In the genomic region with DNA sequence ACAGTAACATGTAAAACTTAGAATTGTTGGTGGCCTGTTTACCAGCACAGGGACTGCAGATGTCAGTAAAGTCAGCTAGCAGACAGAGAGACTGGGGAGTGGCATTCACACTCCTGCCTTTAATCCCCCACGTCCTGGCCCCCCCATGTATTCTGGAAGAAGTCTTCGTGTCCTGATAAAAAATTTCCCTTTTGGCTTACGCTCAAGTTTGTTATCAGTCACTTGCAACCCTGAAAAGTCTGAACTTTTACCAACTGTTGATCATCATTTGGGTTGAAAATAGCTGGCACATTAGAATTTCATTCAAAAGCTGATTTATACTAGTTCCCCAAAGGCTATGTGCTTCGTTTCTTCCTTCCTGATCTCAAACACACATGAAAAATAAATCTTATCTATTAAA, we compare ENCODE assay signal across 26 cellular contexts. TPM values are rescaled to one million over a fixed set of nuclear protein-coding genes. Genes with fewer than 3 reads are reported as not detected.
"Had no signal": no experiment of that assay in that cellular context is flagged by ENCODE, and none has a peak within 500 bp of the region (broad histone marks: within the 10 kb centered on the region; RNA-seq: fewer than 3 reads in every experiment).

No MANE protein-coding gene starts in this region.

- H3K4me3 ChIP-seq: esophagus squamous epithelium, gastrocnemius medialis, lower lobe of right lung, sigmoid colon, SK-N-MC, thoracic aorta, upper lobe of right lung had no signal

- H3K9me3 ChIP-seq: esophagus squamous epithelium, gastrocnemius medialis, lower lobe of right lung, sigmoid colon, thoracic aorta, upper lobe of right lung had no signal

- H3K36me3 Mint-ChIP-seq: activated naive CD8-positive, alpha-beta T cell treated with anti-CD3 and anti-CD28 coated beads, Interleukin-2, amount 10 ng/mL, durations not matched to agents 7 days and 5 days; naive thymus-derived CD4-positive, alpha-beta T cell; WTC11 had no signal

- H3K27ac ChIP-seq: esophagus squamous epithelium, gastrocnemius medialis, lower lobe of right lung, sigmoid colon, SK-N-MC, thoracic aorta, upper lobe of right lung had no signal

- H3K9me3 Mint-ChIP-seq: activated naive CD4-positive, alpha-beta T cell treated with anti-CD3 and anti-CD28 coated beads for 36 hours; activated naive CD8-positive, alpha-beta T cell treated with anti-CD3 and anti-CD28 coated beads, Interleukin-2, amount 10 ng/mL, durations not matched to agents 7 days and 5 days; dendritic cell treated with granulocyte-macrophage colony-stimulating factor and Interleukin-4, amounts not matched to agents 40 ng/mL and 50 ng/mL, for 4 days; neural crest cell; WTC11 had no signal

- H3K4me1 ChIP-seq: esophagus squamous epithelium, gastrocnemius medialis, lower lobe of right lung, sigmoid colon, upper lobe of right lung had no signal

- H3K27me3 ChIP-seq: gastrocnemius medialis, sigmoid colon, upper lobe of right lung had no signal

- DNase-seq: activated CD4-positive, alpha-beta T cell treated with anti-CD3 and anti-CD28 coated beads for 36 hours; activated CD4-positive, alpha-beta T cell treated with anti-CD3 and anti-CD28 coated beads, Interleukin-2, amount 50 U/mL, for 4 hours; activated naive CD4-positive, alpha-beta T cell treated with anti-CD3 and anti-CD28 coated beads for 36 hours; activated naive CD8-positive, alpha-beta T cell treated with anti-CD3 and anti-CD28 coated beads, Interleukin-2, amount 10 ng/mL, durations not matched to agents 7 days and 5 days; activated T-cell treated with anti-CD3 and anti-CD28 coated beads, Interleukin-2, amount 50 U/mL, for 48 hours; amygdala; effector CD8-positive, alpha-beta T cell; esophagus squamous epithelium; gastrocnemius medialis; head of caudate nucleus; islet precursor cell; left cardiac atrium; lower lobe of right lung; naive thymus-derived CD4-positive, alpha-beta T cell; occipital lobe; sigmoid colon; stimulated activated CD4-positive, alpha-beta T cell treated with anti-CD3 and anti-CD28 coated beads, Interleukin-4, amount 100 ng/mL, for 1 hour; stimulated activated naive CD4-positive, alpha-beta T cell; T-helper 2 cell; upper lobe of right lung had no signal

- H3K27ac Mint-ChIP-seq: activated CD4-positive, alpha-beta T cell treated with anti-CD3 and anti-CD28 coated beads for 36 hours; activated naive CD4-positive, alpha-beta T cell treated with anti-CD3 and anti-CD28 coated beads for 36 hours; activated naive CD8-positive, alpha-beta T cell treated with anti-CD3 and anti-CD28 coated beads, Interleukin-2, amount 10 ng/mL, durations not matched to agents 7 days and 5 days; dendritic cell treated with granulocyte-macrophage colony-stimulating factor and Interleukin-4, amounts not matched to agents 40 ng/mL and 50 ng/mL, for 4 days; naive thymus-derived CD4-positive, alpha-beta T cell; WTC11 had no signal

- H3K4me1 Mint-ChIP-seq: activated CD4-positive, alpha-beta T cell treated with anti-CD3 and anti-CD28 coated beads for 36 hours; activated naive CD8-positive, alpha-beta T cell treated with anti-CD3 and anti-CD28 coated beads, Interleukin-2, amount 10 ng/mL, durations not matched to agents 7 days and 5 days had no signal

- H3K4me3 Mint-ChIP-seq: activated CD4-positive, alpha-beta T cell treated with anti-CD3 and anti-CD28 coated beads for 36 hours; activated naive CD4-positive, alpha-beta T cell treated with anti-CD3 and anti-CD28 coated beads for 36 hours; activated naive CD8-positive, alpha-beta T cell treated with anti-CD3 and anti-CD28 coated beads, Interleukin-2, amount 10 ng/mL, durations not matched to agents 7 days and 5 days; dendritic cell treated with granulocyte-macrophage colony-stimulating factor and Interleukin-4, amounts not matched to agents 40 ng/mL and 50 ng/mL, for 4 days; naive thymus-derived CD4-positive, alpha-beta T cell; neural crest cell; WTC11 had no signal

- H3K36me3 ChIP-seq: esophagus squamous epithelium, gastrocnemius medialis, lower lobe of right lung, sigmoid colon, thoracic aorta, upper lobe of right lung had no signal

RNA-seq across cellular contexts. Expression of gene CRHBP, which starts 5.8 kb away (rescaled TPM):
- total RNA-seq: activated CD8-positive, alpha-beta memory T cell treated with anti-CD3 and anti-CD28 coated beads for 36 hours; WTC11 had no signal
- polyA plus RNA-seq: naive thymus-derived CD4-positive, alpha-beta T cell had no signal
